ENCODE assay signal across 10 cellular contexts in genomic region chr1:54384921-54385726, GRCh38. TPM values are rescaled to one million over a fixed set of nuclear protein-coding genes. Genes with fewer than 3 reads are reported as not detected.
DNase-seq lines count a peak whose midpoint lies in the region; ATAC-seq and TF ChIP-seq lines count a peak whose summit lies in the region.
"Had no signal": no experiment of that assay in that cellular context is flagged by ENCODE, and none has a peak within 500 bp of the region (broad histone marks: within the 10 kb centered on the region; RNA-seq: fewer than 3 reads in every experiment).

No MANE protein-coding gene starts in this region.

- H2AFZ ChIP-seq in neural progenitor cell (replicated peaks) = no peak overlapping the region

- no peak overlapping the region for H3K4me3 Mint-ChIP-seq in CD14-positive monocyte
- no peak overlapping the region for H3K4me3 Mint-ChIP-seq in neural progenitor cell

- TF ChIP-seq CTCF in CD14-positive monocyte (IDR thresholded peaks at IDR 0.05) (no peak), NB4 (IDR thresholded peaks at IDR 0.05; ENCODE audit: low read depth, low read length) (no peak), fibroblast of pulmonary artery (IDR thresholded peaks at IDR 0.05; ENCODE audit: low read length, missing control alignments) (no peak), neural progenitor cell (IDR thresholded peaks at IDR 0.05) (no peak)

- no peak for TF ChIP-seq POLR2A in NB4 (IDR thresholded peaks at IDR 0.05; ENCODE audit: extremely low read depth, insufficient read length)

- H3K27ac Mint-ChIP-seq in CD14-positive monocyte = peak overlapping the region in 6 of 7 donors; percentile 14 to 61 (median 48)
- peak overlapping the region; percentile 52 for H3K27ac Mint-ChIP-seq in neural progenitor cell

- peaks cover 18% of the 10 kb centered on the region for H3K4me1 ChIP-seq in neural progenitor cell

- H3K36me3 Mint-ChIP-seq in CD14-positive monocyte (peaks cover 15 to 54% of the 10 kb centered on the region in 2 donors), neural progenitor cell (peaks cover 26% of the 10 kb centered on the region)

- H3K9me3 ChIP-seq in neural progenitor cell (ENCODE audit: low read depth) = no peaks in the 10 kb centered on the region

- H4K20me1 ChIP-seq in neural progenitor cell (ENCODE audit: low read depth) = peaks cover 96% of the 10 kb centered on the region

- H3K4me1 Mint-ChIP-seq in CD14-positive monocyte (peaks cover 16% of the 10 kb centered on the region), neural progenitor cell (peaks cover 41% of the 10 kb centered on the region)

- no peak for ATAC-seq in HG02981 (IDR thresholded peaks at IDR 0.05; ENCODE audit: unreplicated experiment)
- ATAC-seq in GM21717 (IDR thresholded peaks at IDR 0.05; ENCODE audit: unreplicated experiment) = no peak
- no peak for ATAC-seq in HG03442 (IDR thresholded peaks at IDR 0.05; ENCODE audit: unreplicated experiment)

- H3K4me2 ChIP-seq in neural progenitor cell = no peak overlapping the region

- H3K9me3 Mint-ChIP-seq in CD14-positive monocyte (no peaks in the 10 kb centered on the region), neural progenitor cell (no peaks in the 10 kb centered on the region)

- H3K36me3 ChIP-seq in neural progenitor cell = no peaks in the 10 kb centered on the region

- H3K79me2 ChIP-seq in neural progenitor cell (ENCODE audit: low read depth) = peaks cover 92% of the 10 kb centered on the region

- H3K27me3 ChIP-seq in neural progenitor cell = no peaks in the 10 kb centered on the region

- H3K27me3 Mint-ChIP-seq in CD14-positive monocyte (ENCODE audit: low read depth in 3 of 3) = peaks cover 0 to 2% (median 0%) of the 10 kb centered on the region in 3 donors
- peaks cover 11% of the 10 kb centered on the region for H3K27me3 Mint-ChIP-seq in neural progenitor cell (ENCODE audit: insufficient read depth, low read depth)

- no peak for DNase-seq in CD14-positive monocyte (ENCODE audit: low spot score)
- DNase-seq in NB4 (ENCODE audit: low read depth) = peak; percentile 21
- DNase-seq in fibroblast of pulmonary artery (ENCODE audit: low read depth) = peak; percentile 46
- DNase-seq in neural progenitor cell (ENCODE audit: low spot score) = no peak
- DNase-seq in epidermal melanocyte (ENCODE audit: insufficient read length, low spot score) = no peak
- DNase-seq: activated effector memory CD4-positive, alpha-beta T cell treated with Interleukin-2 at 50 U/mL for 16 hours; foreskin melanocyte had no signal

- no peak overlapping the region for H3K9ac ChIP-seq in neural progenitor cell

- H3K4me3 ChIP-seq in NB4 (ENCODE audit: low read depth, low read length) (no peak overlapping the region), fibroblast of pulmonary artery (replicated peaks; ENCODE audit: low read depth, low read length) (no peak overlapping the region), neural progenitor cell (no peak overlapping the region)

- no peak overlapping the region for H3K27ac ChIP-seq in neural progenitor cell

- H3F3A ChIP-seq in neural progenitor cell (ENCODE audit: low read depth) = peaks cover 10% of the 10 kb centered on the region

- intact Hi-C loops in CD14-positive monocyte (cut with micrococcal nuclease) = no loop called here

RNA-seq across cellular contexts. Expression of gene SSBP3, which starts 21.1 kb away (rescaled TPM):
- 1 to 10 TPM; 4.1 to 4.3 TPM for polyA plus RNA-seq in CD14-positive monocyte
- total RNA-seq in neural progenitor cell (ENCODE audit: low replicate concordance) = 53.0 and 86.1 TPM in 2 replicates

Comparison
In these comparisons a context has a peak if more than half of its experiments do, and no peak if none do; other contexts are left out.
1. DNase-seq: peak in NB4 (single experiment) and fibroblast of pulmonary artery (single experiment); none in CD14-positive monocyte (single experiment), neural progenitor cell (single experiment) and epidermal melanocyte (single experiment).